Comparison of ENCODE assay signal across 8 cellular contexts in genomic region chr5:60842859-60843692, GRCh38. TPM values are rescaled to one million over a fixed set of nuclear protein-coding genes. Genes with fewer than 3 reads are reported as not detected.
DNase-seq lines count a peak whose midpoint lies in the region; ATAC-seq lines count a peak whose summit lies in the region.

No MANE protein-coding gene starts in this region.

- H3K4me1 Mint-ChIP-seq in activated naive CD4-positive, alpha-beta T cell treated with anti-CD3 and anti-CD28 coated beads, Interleukin-2, amount 10 ng/mL, durations not matched to agents 7 days and 5 days: peaks cover 12% of the 10 kb centered on the region
- H3K4me1 Mint-ChIP-seq in activated naive CD8-positive, alpha-beta T cell treated with anti-CD3 and anti-CD28 coated beads, Interleukin-2, amount 10 ng/mL, durations not matched to agents 7 days and 5 days: peaks cover 13% of the 10 kb centered on the region

- H3K4me3 ChIP-seq in iPS-11a (ENCODE audit: low read depth, low read length) (peak overlapping the region; percentile 72), skeletal muscle cell (ENCODE audit: low read depth, low read length) (peak overlapping the region; percentile 70)

- peak; percentile 8 for ATAC-seq in HG03442 (IDR thresholded peaks at IDR 0.05; ENCODE audit: unreplicated experiment)
- no peak for ATAC-seq in activated naive CD8-positive, alpha-beta T cell treated with anti-CD3 and anti-CD28 coated beads, Interleukin-2, amount 10 ng/mL, durations not matched to agents 7 days and 5 days (ENCODE audit: low read depth)

- peak overlapping the region; percentile 76 for H3K4me3 Mint-ChIP-seq in activated naive CD4-positive, alpha-beta T cell treated with anti-CD3 and anti-CD28 coated beads, Interleukin-2, amount 10 ng/mL, durations not matched to agents 7 days and 5 days
- peak overlapping the region; percentile 82 for H3K4me3 Mint-ChIP-seq in activated naive CD8-positive, alpha-beta T cell treated with anti-CD3 and anti-CD28 coated beads, Interleukin-2, amount 10 ng/mL, durations not matched to agents 7 days and 5 days

- peak; percentile 27 for DNase-seq in activated naive CD4-positive, alpha-beta T cell treated with anti-CD3 and anti-CD28 coated beads, Interleukin-2, amount 10 ng/mL, durations not matched to agents 7 days and 5 days
- DNase-seq in activated naive CD4-positive, alpha-beta T cell treated with anti-CD3 and anti-CD28 coated beads, Interleukin-2, amount 50 U/mL, for 16 hours: no peak
- peak; percentile 36 for DNase-seq in activated naive CD8-positive, alpha-beta T cell treated with anti-CD3 and anti-CD28 coated beads, Interleukin-2, amount 10 ng/mL, durations not matched to agents 7 days and 5 days
- no peak for DNase-seq in skeletal muscle cell (ENCODE audit: low read depth)
- no peak for DNase-seq in SK-N-DZ (ENCODE audit: low spot score)
- DNase-seq in NCI-H2081 (lab: John Stamatoyannopoulos, UW): no peak

- CTCF ChIA-PET in activated naive CD4-positive, alpha-beta T cell treated with anti-CD3 and anti-CD28 coated beads, Interleukin-2, amount 10 ng/mL, durations not matched to agents 7 days and 5 days (lab: Charles Lee): no interaction called here

- H3K9me3 Mint-ChIP-seq in activated naive CD4-positive, alpha-beta T cell treated with anti-CD3 and anti-CD28 coated beads, Interleukin-2, amount 10 ng/mL, durations not matched to agents 7 days and 5 days: no peaks in the 10 kb centered on the region
- no peaks in the 10 kb centered on the region for H3K9me3 Mint-ChIP-seq in activated naive CD8-positive, alpha-beta T cell treated with anti-CD3 and anti-CD28 coated beads, Interleukin-2, amount 10 ng/mL, durations not matched to agents 7 days and 5 days

- H3K36me3 Mint-ChIP-seq in activated naive CD4-positive, alpha-beta T cell treated with anti-CD3 and anti-CD28 coated beads, Interleukin-2, amount 10 ng/mL, durations not matched to agents 7 days and 5 days: no peaks in the 10 kb centered on the region
- no peaks in the 10 kb centered on the region for H3K36me3 Mint-ChIP-seq in activated naive CD8-positive, alpha-beta T cell treated with anti-CD3 and anti-CD28 coated beads, Interleukin-2, amount 10 ng/mL, durations not matched to agents 7 days and 5 days

- POLR2A ChIA-PET in activated naive CD8-positive, alpha-beta T cell treated with anti-CD3 and anti-CD28 coated beads, Interleukin-2, amount 10 ng/mL, durations not matched to agents 7 days and 5 days (lab: Charles Lee): no interaction called here

- peaks cover 69% of the 10 kb centered on the region for H3K27me3 Mint-ChIP-seq in activated naive CD4-positive, alpha-beta T cell treated with anti-CD3 and anti-CD28 coated beads, Interleukin-2, amount 10 ng/mL, durations not matched to agents 7 days and 5 days
- H3K27me3 Mint-ChIP-seq in activated naive CD8-positive, alpha-beta T cell treated with anti-CD3 and anti-CD28 coated beads, Interleukin-2, amount 10 ng/mL, durations not matched to agents 7 days and 5 days: peaks cover 72% of the 10 kb centered on the region

- H3K27ac Mint-ChIP-seq in activated naive CD4-positive, alpha-beta T cell treated with anti-CD3 and anti-CD28 coated beads, Interleukin-2, amount 10 ng/mL, durations not matched to agents 7 days and 5 days: peak overlapping the region; percentile 4
- H3K27ac Mint-ChIP-seq in activated naive CD8-positive, alpha-beta T cell treated with anti-CD3 and anti-CD28 coated beads, Interleukin-2, amount 10 ng/mL, durations not matched to agents 7 days and 5 days: no peak overlapping the region

RNA-seq across cellular contexts. Expression of gene ELOVL7, which starts 1.0 kb away (rescaled TPM):
- under 1 TPM; 0.57 to 0.97 TPM for total RNA-seq in activated naive CD8-positive, alpha-beta T cell treated with anti-CD3 and anti-CD28 coated beads, Interleukin-2, amount 10 ng/mL, durations not matched to agents 7 days and 5 days
- 1.6 and 2.8 TPM in 2 replicates for polyA plus RNA-seq in SK-N-DZ (2014; cell fraction: cytosol; rRNA removed)
- polyA plus RNA-seq in SK-N-DZ (2014; cell fraction: nucleus; rRNA removed): 1.4 and 3.2 TPM in 2 replicates

Comparison
In these comparisons a context has a peak if more than half of its experiments do, and no peak if none do; other contexts are left out.
1. DNase-seq: peak in activated naive CD4-positive, alpha-beta T cell treated with anti-CD3 and anti-CD28 coated beads, Interleukin-2, amount 10 ng/mL, durations not matched to agents 7 days and 5 days (single experiment) and activated naive CD8-positive, alpha-beta T cell treated with anti-CD3 and anti-CD28 coated beads, Interleukin-2, amount 10 ng/mL, durations not matched to agents 7 days and 5 days (single experiment); none in activated naive CD4-positive, alpha-beta T cell treated with anti-CD3 and anti-CD28 coated beads, Interleukin-2, amount 50 U/mL, for 16 hours (single experiment), skeletal muscle cell (single experiment), SK-N-DZ (single experiment) and NCI-H2081 (0 of 2).